In the genomic region with DNA sequence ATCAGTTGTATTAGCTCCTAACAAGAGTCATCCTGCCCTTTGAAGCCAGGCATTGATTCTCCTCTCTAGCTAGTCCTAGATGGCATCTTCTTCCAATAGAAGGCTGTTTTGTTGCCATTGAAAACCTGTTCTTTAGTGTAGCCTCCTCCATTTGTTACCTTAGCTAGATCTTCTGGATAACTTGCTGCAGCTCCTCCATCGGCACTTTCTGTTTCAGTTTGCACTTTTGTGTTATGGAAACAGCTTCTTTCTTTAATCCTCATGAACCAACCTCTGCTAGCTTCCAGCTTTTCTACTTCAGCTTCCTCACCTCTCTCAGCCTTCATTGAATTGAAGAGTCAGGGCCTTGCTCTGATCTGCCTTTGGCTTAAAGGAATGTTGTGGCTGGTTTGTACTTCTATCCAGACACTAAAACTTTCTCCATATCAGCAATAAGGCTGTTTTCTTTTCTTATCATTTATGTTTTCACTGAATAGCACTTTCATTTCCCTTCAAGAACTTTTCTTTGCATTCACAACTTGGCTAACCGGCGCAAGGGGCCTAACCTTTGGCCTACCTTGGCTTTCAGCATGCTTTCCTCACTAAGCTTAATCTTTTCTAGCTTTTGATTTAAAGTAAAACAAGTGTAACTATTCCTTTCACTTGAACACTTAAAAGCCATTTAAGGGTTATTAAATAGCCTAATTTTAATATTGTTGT, we compare ENCODE assay signal across 1 cellular context.
TF ChIP-seq lines count a peak whose summit lies in the region.

No MANE protein-coding gene starts in this region.

TF ChIP-seq in GM12878, 131 proteins besides CTCF, POLR2A, EP300 and RAD21 (continued from another document):
- TF ChIP-seq, protein P1, sequence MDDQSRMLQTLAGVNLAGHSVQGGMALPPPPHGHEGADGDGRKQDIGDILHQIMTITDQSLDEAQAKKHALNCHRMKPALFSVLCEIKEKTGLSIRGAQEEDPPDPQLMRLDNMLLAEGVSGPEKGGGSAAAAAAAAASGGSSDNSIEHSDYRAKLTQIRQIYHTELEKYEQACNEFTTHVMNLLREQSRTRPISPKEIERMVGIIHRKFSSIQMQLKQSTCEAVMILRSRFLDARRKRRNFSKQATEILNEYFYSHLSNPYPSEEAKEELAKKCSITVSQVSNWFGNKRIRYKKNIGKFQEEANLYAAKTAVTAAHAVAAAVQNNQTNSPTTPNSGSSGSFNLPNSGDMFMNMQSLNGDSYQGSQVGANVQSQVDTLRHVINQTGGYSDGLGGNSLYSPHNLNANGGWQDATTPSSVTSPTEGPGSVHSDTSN (IDR thresholded peaks at IDR 0.05; ENCODE audit: insufficient replicate concordance, low read depth, low read length): no peak
- TF ChIP-seq ZBED1 (IDR thresholded peaks at IDR 0.05; ENCODE audit: borderline replicate concordance): no peak
- no peak for TF ChIP-seq SREBF1 (IDR thresholded peaks at IDR 0.05; ENCODE audit: low read length)
- TF ChIP-seq MTA3 (IDR thresholded peaks at IDR 0.05; ENCODE audit: borderline replicate concordance, low read length): no peak
- no peak for TF ChIP-seq MYB (IDR thresholded peaks at IDR 0.05; ENCODE audit: borderline replicate concordance, low read depth, low read length)
- 0 out of 2 replicates have a peak, but pooled peaks have one; percentile 14 for TF ChIP-seq TCF7 (IDR thresholded peaks at IDR 0.05; ENCODE audit: borderline replicate concordance)
- no peak for TF ChIP-seq IRF4 (IDR thresholded peaks at IDR 0.05; ENCODE audit: low read depth, low read length)
- no peak for TF ChIP-seq SIN3A (IDR thresholded peaks at IDR 0.05; ENCODE audit: low read depth, low read length)
TF ChIP-seq in GM12878: peak in this region for 1.
